ENCODE assay signal across 10 cellular contexts in the genomic region with DNA sequence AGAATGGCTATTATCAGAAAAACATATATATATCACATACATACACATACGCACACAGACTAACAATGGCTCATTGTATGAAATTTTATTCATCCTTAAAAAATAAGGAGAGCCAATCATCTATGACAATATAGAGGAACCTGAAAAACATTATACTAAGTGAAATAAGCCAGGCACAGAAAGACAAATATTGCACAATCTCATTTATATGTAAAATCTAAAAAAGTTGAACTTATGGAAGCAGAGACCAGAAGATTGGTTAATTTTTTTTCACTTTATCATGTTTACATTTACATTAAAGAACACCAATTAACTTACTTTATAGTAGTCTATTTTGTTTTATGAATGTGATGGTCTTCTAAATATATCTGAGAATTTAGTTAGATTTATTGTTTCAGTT.
"Had no signal": no experiment of that assay in that cellular context is flagged by ENCODE, and none has a peak within 500 bp of the region (broad histone marks: within the 10 kb centered on the region; RNA-seq: fewer than 3 reads in every experiment).

No MANE protein-coding gene starts in this region.

- H3K9me3 ChIP-seq: HAP-1 had no signal

- H2AFZ ChIP-seq: GM23248, GM23338 had no signal

- H3K9ac ChIP-seq: GM23248 had no signal

- H3K4me1 ChIP-seq: HAP-1 had no signal

- FAIRE-seq: H54 had no signal

- H3K4me3 ChIP-seq: GM23248, GM23338, HAP-1 had no signal

- H3K27ac ChIP-seq: GM23248 had no signal

- DNase-seq: GM23248, GOT3, H7, H9, HCEC 1CT, HFFc6 had no signal

- H3K36me3 ChIP-seq: HAP-1 had no signal

- ATAC-seq: GM23338, HCT116 had no signal

- H3K4me2 ChIP-seq: GM23338 had no signal
